Comparison of ENCODE assay signal across 8 cellular contexts in the genomic region with DNA sequence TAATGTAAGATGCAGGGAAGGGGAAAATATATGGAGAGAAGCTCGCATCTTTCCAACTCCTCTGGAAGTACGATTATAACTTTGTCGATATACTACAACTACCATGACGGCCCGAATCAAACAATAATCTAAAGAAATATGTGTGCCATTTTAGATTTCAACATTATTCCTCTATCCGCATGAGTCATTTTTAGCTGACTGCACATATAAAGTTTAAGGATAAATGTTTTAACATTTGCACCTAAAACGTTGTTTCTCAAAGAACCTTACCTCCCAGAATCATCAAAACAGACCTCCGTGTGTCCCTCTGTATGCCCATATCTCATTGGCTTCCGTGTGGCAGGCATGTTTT. TPM values are rescaled to one million over a fixed set of nuclear protein-coding genes. Genes with fewer than 3 reads are reported as not detected.
A peak's percentile ranks its signal among the peaks of the same experiment; 100 is the strongest.
DNase-seq lines count a peak whose midpoint lies in the region; TF ChIP-seq lines count a peak whose summit lies in the region.

No MANE protein-coding gene starts in this region.

- peaks cover 38% of the 10 kb centered on the region for H3K4me1 Mint-ChIP-seq in neural progenitor cell

- H3K4me3 Mint-ChIP-seq in neural progenitor cell, result peak overlapping the region; percentile 89

- H4K20me1 ChIP-seq in BLaER1 treated with 17β-estradiol and CSF1 and Interleukin-3, amounts not matched to agents 10 nM and 100 nM, result peaks cover 9 to 34% (median 32%) of the 10 kb centered on the region in 11 experiments; a peak in 18 of 22 replicates
- H4K20me1 ChIP-seq in MM.1S (ENCODE audit: insufficient read depth, low read length) (no peaks in the 10 kb centered on the region), neural progenitor cell (ENCODE audit: low read depth) (peaks cover 31% of the 10 kb centered on the region)

- H3K27me3 Mint-ChIP-seq in neural progenitor cell (ENCODE audit: insufficient read depth, low read depth), result peaks cover 4% of the 10 kb centered on the region

- peak overlapping the region; percentile 12 to 94 (median 91); a peak in 21 of 22 replicates for H3K27ac ChIP-seq in BLaER1 treated with 17β-estradiol and CSF1 and Interleukin-3, amounts not matched to agents 10 nM and 100 nM
- H3K27ac ChIP-seq in MM.1S (ENCODE audit: low read length) (peak overlapping the region; percentile 71; the same call in 1 of the 2 replicates), neural progenitor cell (no peak overlapping the region)
- peak overlapping the region; percentile 83 for H3K27ac ChIP-seq in effector memory CD4-positive, alpha-beta T cell (ENCODE audit: insufficient read depth, low read length, poor library complexity, severe bottlenecking)

- peak overlapping the region; percentile 82 to 94 (median 92) for H3K9ac ChIP-seq in BLaER1 treated with 17β-estradiol and CSF1 and Interleukin-3, amounts not matched to agents 10 nM and 100 nM
- H3K9ac ChIP-seq in MM.1S (ENCODE audit: low read length) (peak overlapping the region; percentile 81), neural progenitor cell (peak overlapping the region; percentile 80)

- peak overlapping the region; percentile 99 for H3K27ac Mint-ChIP-seq in neural progenitor cell

- peaks cover 7% of the 10 kb centered on the region for H3K36me3 Mint-ChIP-seq in neural progenitor cell

- H3K36me3 ChIP-seq in BLaER1 treated with 17β-estradiol and CSF1 and Interleukin-3, amounts not matched to agents 10 nM and 100 nM, result peaks cover 0 to 34% (median 28%) of the 10 kb centered on the region in 11 experiments; a peak in 15 of 22 replicates
- H3K36me3 ChIP-seq in MM.1S (replicated peaks; ENCODE audit: insufficient read depth, low read length) (no peaks in the 10 kb centered on the region), neural progenitor cell (no peaks in the 10 kb centered on the region)
- H3K36me3 ChIP-seq in effector memory CD4-positive, alpha-beta T cell (ENCODE audit: control insufficient read depth, insufficient read depth, low read length), result no peaks in the 10 kb centered on the region

- H3K4me3 ChIP-seq in BLaER1 treated with 17β-estradiol and CSF1 and Interleukin-3, amounts not matched to agents 10 nM and 100 nM, result peak overlapping the region; percentile 75 to 92 (median 85)
- H3K4me3 ChIP-seq in MM.1S (ENCODE audit: low read length), result peak overlapping the region; percentile 90
- H3K4me3 ChIP-seq in effector memory CD4-positive, alpha-beta T cell (ENCODE audit: insufficient read depth, low read depth, low read length, poor library complexity, severe bottlenecking), result peak overlapping the region; percentile 78
- peak overlapping the region; percentile 92 for H3K4me3 ChIP-seq in neural progenitor cell

- H3K79me2 ChIP-seq in MM.1S (ENCODE audit: low read length) (peaks cover 57% of the 10 kb centered on the region), neural progenitor cell (ENCODE audit: low read depth) (peaks cover 93% of the 10 kb centered on the region)

- no peaks in the 10 kb centered on the region for H3K27me3 ChIP-seq in BLaER1 treated with 17β-estradiol and CSF1 and Interleukin-3, amounts not matched to agents 10 nM and 100 nM
- no peaks in the 10 kb centered on the region for H3K27me3 ChIP-seq in MM.1S (replicated peaks; ENCODE audit: insufficient read depth, low read length)
- H3K27me3 ChIP-seq in effector memory CD4-positive, alpha-beta T cell (replicated peaks; ENCODE audit: control insufficient read depth, insufficient read depth, low read length, poor library complexity, severe bottlenecking), result no peaks in the 10 kb centered on the region
- no peaks in the 10 kb centered on the region for H3K27me3 ChIP-seq in neural progenitor cell

- no peaks in the 10 kb centered on the region for H3K9me3 ChIP-seq in BLaER1 treated with 17β-estradiol and CSF1 and Interleukin-3, amounts not matched to agents 10 nM and 100 nM (replicated peaks in 1 of 11)
- no peaks in the 10 kb centered on the region for H3K9me3 ChIP-seq in MM.1S (replicated peaks; ENCODE audit: insufficient read depth, low read length)
- H3K9me3 ChIP-seq in effector memory CD4-positive, alpha-beta T cell (ENCODE audit: control insufficient read depth, low read length), result no peaks in the 10 kb centered on the region
- no peaks in the 10 kb centered on the region for H3K9me3 ChIP-seq in neural progenitor cell (ENCODE audit: low read depth)

- no peaks in the 10 kb centered on the region for H3K9me2 ChIP-seq in MM.1S (replicated peaks; ENCODE audit: insufficient read depth, low read length)

- no peaks in the 10 kb centered on the region for H3F3A ChIP-seq in MM.1S (ENCODE audit: insufficient read depth, low read length)
- H3F3A ChIP-seq in neural progenitor cell (ENCODE audit: low read depth), result peaks cover 28% of the 10 kb centered on the region

- peak overlapping the region; percentile 75 to 95 (median 87) for H3K4me2 ChIP-seq in BLaER1 treated with 17β-estradiol and CSF1 and Interleukin-3, amounts not matched to agents 10 nM and 100 nM
- peak overlapping the region; percentile 74; the same call in 1 of the 2 replicates for H3K4me2 ChIP-seq in MM.1S (ENCODE audit: low read depth, low read length)
- peak overlapping the region; percentile 95 for H3K4me2 ChIP-seq in neural progenitor cell

- no peak for DNase-seq in MM.1S
- no peak for DNase-seq in effector memory CD4-positive, alpha-beta T cell
- no peak for DNase-seq in neural progenitor cell (ENCODE audit: low spot score)
- DNase-seq in NCI-H2196 treated with DMSO at 0.1 percent for 48 hours (lab: John Stamatoyannopoulos, UW; ENCODE audit: unreplicated experiment), result no peak
- DNase-seq in G401 (ENCODE audit: low spot score), result no peak
- DNase-seq in SHP77 (lab: John Stamatoyannopoulos, UW), result no peak
- DNase-seq in HK-2 (ENCODE audit: unreplicated experiment), result no peak

- in situ Hi-C loops in G401 (cut with HindIII; ENCODE audit: low sequenced_read_pairs), result no loop called here

- peak overlapping the region; percentile 85 for H2AFZ ChIP-seq in MM.1S (ENCODE audit: low read length)
- peak overlapping the region; percentile 75 for H2AFZ ChIP-seq in neural progenitor cell (replicated peaks)

- no peak for TF ChIP-seq CTCF in MM.1S (IDR thresholded peaks at IDR 0.05; ENCODE audit: low read length)
- no peak for TF ChIP-seq CTCF in neural progenitor cell (IDR thresholded peaks at IDR 0.05)

- H3K9me3 Mint-ChIP-seq in neural progenitor cell, result no peaks in the 10 kb centered on the region

- peaks cover 28 to 46% (median 42%) of the 10 kb centered on the region in 10 experiments for H3K4me1 ChIP-seq in BLaER1 treated with 17β-estradiol and CSF1 and Interleukin-3, amounts not matched to agents 10 nM and 100 nM
- H3K4me1 ChIP-seq in MM.1S (ENCODE audit: low read length) (peaks cover 7% of the 10 kb centered on the region; the same call in 1 of the 2 replicates), neural progenitor cell (peaks cover 33% of the 10 kb centered on the region)
- peaks cover 8% of the 10 kb centered on the region for H3K4me1 ChIP-seq in effector memory CD4-positive, alpha-beta T cell (ENCODE audit: control insufficient read depth, insufficient read depth, low read length, poor library complexity, severe bottlenecking)

RNA-seq across cellular contexts. Expression of gene WDHD1, which starts 0.5 kb away (rescaled TPM):
- 62.3 and 82.0 TPM in 2 replicates for total RNA-seq in neural progenitor cell (ENCODE audit: low replicate concordance)
- total RNA-seq in G401 (2014; rRNA removed; shearing (Covaris generic)), result 14.8 and 20.7 TPM in 2 replicates

RNA-seq across cellular contexts. Expression of gene SOCS4, which starts 0.6 kb away (rescaled TPM):
- total RNA-seq in neural progenitor cell (ENCODE audit: low replicate concordance), result 19.9 and 32.6 TPM in 2 replicates
- 8.0 and 12.8 TPM in 2 replicates for total RNA-seq in G401 (2014; rRNA removed; shearing (Covaris generic))

RNA-seq across cellular contexts. Expression of gene MAPK1IP1L, which starts 25.0 kb away (rescaled TPM):
- 72.6 and 125 TPM in 2 replicates for total RNA-seq in neural progenitor cell (ENCODE audit: low replicate concordance)
- total RNA-seq in G401 (2014; rRNA removed; shearing (Covaris generic)), result 17.6 and 33.1 TPM in 2 replicates
